ENCODE assay signal across 10 cellular contexts in the genomic region with DNA sequence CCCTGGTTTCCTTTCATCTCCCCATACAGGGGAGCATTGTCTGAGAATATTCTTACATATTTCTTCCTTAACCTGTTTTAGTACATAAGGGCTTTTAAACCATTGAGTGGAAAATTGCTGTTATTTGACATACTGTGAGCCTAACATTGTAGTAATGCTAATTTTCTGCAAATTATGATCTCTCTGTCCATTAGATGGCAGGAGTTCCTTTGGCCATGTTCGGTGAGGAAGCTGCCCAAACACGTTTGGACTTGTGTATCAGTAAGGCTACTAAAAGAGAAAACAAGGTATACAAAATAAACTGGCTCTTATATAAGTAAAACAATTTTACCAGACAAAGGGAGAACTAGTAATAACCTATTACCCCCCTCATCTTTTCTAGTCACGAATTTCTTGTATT. TPM values are rescaled to one million over a fixed set of nuclear protein-coding genes. Genes with fewer than 3 reads are reported as not detected.
DNase-seq lines count a peak whose midpoint lies in the region; ATAC-seq, FAIRE-seq and TF ChIP-seq lines count a peak whose summit lies in the region.
"Had no signal": no experiment of that assay in that cellular context is flagged by ENCODE, and none has a peak within 500 bp of the region (broad histone marks: within the 10 kb centered on the region; RNA-seq: fewer than 3 reads in every experiment).

No MANE protein-coding gene starts in this region.

- peak; percentile 18 for FAIRE-seq in endothelial cell of umbilical vein (lab: Jason Lieb, UNC)
- FAIRE-seq: islet of Langerhans had no signal

- no peaks in the 10 kb centered on the region for H4K20me1 ChIP-seq in endothelial cell of umbilical vein (replicated peaks; ENCODE audit: control insufficient read depth, extremely low read depth, insufficient read depth, low read length)
- no peaks in the 10 kb centered on the region for H4K20me1 ChIP-seq in smooth muscle cell (ENCODE audit: low read depth)

- H3K27ac ChIP-seq in endothelial cell of umbilical vein (ENCODE audit: insufficient read depth, low read depth, low read length) = no peak overlapping the region
- no peak overlapping the region for H3K27ac ChIP-seq in smooth muscle cell (ENCODE audit: low read depth)

- H3K9me3 ChIP-seq in endothelial cell of umbilical vein (replicated peaks; ENCODE audit: control insufficient read depth, insufficient read depth, low read length) (no peaks in the 10 kb centered on the region), smooth muscle cell (replicated peaks; ENCODE audit: low read depth) (no peaks in the 10 kb centered on the region)

- peaks cover 48% of the 10 kb centered on the region for H3K36me3 Mint-ChIP-seq in activated CD4-positive, alpha-beta memory T cell treated with anti-CD3 and anti-CD28 coated beads, Interleukin-2, amount 10 ng/mL, durations not matched to agents 7 days and 5 days (ENCODE audit: low read depth)
- peaks cover 1% of the 10 kb centered on the region for H3K36me3 Mint-ChIP-seq in activated CD4-positive, alpha-beta memory T cell treated with anti-CD3 and anti-CD28 coated beads for 36 hours
- H3K36me3 Mint-ChIP-seq in activated CD4-positive, alpha-beta T cell treated with anti-CD3 and anti-CD28 coated beads for 36 hours (ENCODE audit: low read depth) = peaks cover 18% of the 10 kb centered on the region

- CTCF ChIA-PET in activated CD4-positive, alpha-beta memory T cell treated with anti-CD3 and anti-CD28 coated beads, Interleukin-2, amount 10 ng/mL, durations not matched to agents 7 days and 5 days (lab: Charles Lee) = interaction anchor here (0.6 to 2.2 kb wide), 6 partner anchors 10 to 441 kb away, joined by 3 to 8 read pairs (median 4); partner anchors contain the start of gene TGFBR3
- CTCF ChIA-PET in activated CD4-positive, alpha-beta memory T cell treated with anti-CD3 and anti-CD28 coated beads for 36 hours (lab: Charles Lee) = interaction anchor here (1.3 kb wide), 1 partner anchor 354 kb away, joined by 3 read pairs; no protein-coding TSS in a partner anchor
- CTCF ChIA-PET in endothelial cell of umbilical vein (lab: Charles Lee) = interaction anchor here (0.6 to 1.9 kb wide), 8 partner anchors 10 to 762 kb away, joined by 3 to 16 read pairs (median 5); partner anchors contain the start of gene TGFBR3
- CTCF ChIA-PET in activated CD4-positive, alpha-beta T cell treated with anti-CD3 and anti-CD28 coated beads for 36 hours (lab: Charles Lee) = interaction anchor here (0.7 to 1.4 kb wide), 5 partner anchors 9 to 15 kb away, joined by 3 to 4 read pairs (median 3); no protein-coding TSS in a partner anchor

- peak overlapping the region; percentile 28 for H3K27ac Mint-ChIP-seq in activated CD4-positive, alpha-beta memory T cell treated with anti-CD3 and anti-CD28 coated beads, Interleukin-2, amount 10 ng/mL, durations not matched to agents 7 days and 5 days
- no peak overlapping the region for H3K27ac Mint-ChIP-seq in activated CD4-positive, alpha-beta memory T cell treated with anti-CD3 and anti-CD28 coated beads for 36 hours
- H3K27ac Mint-ChIP-seq in activated CD4-positive, alpha-beta T cell treated with anti-CD3 and anti-CD28 coated beads for 36 hours = no peak overlapping the region

- no peak overlapping the region for H2AFZ ChIP-seq in endothelial cell of umbilical vein (ENCODE audit: low read depth, low read length)
- no peak overlapping the region for H2AFZ ChIP-seq in smooth muscle cell (ENCODE audit: low read depth)

- H3K27me3 ChIP-seq in endothelial cell of umbilical vein (ENCODE audit: control insufficient read depth in 2 of 2, insufficient read depth in 2 of 2, low read length in 2 of 2) (no peaks in the 10 kb centered on the region), smooth muscle cell (ENCODE audit: low read depth) (no peaks in the 10 kb centered on the region)

- WGBS in smooth muscle cell (ENCODE audit: low lambda C conversion rate) = 64% methylated on average over 3 of the region's 3 CpGs

- TF ChIP-seq CTCF in endothelial cell of umbilical vein (IDR thresholded peaks at IDR 0.05; ENCODE audit: extremely low read depth in 1 of 2, insufficient read depth in 1 of 2, low read depth in 1 of 2, low read length in 2 of 2) (peak in 1 of 2 donors; percentile 2), smooth muscle cell (IDR thresholded peaks at IDR 0.05; ENCODE audit: borderline replicate concordance, insufficient read depth, poor library complexity, severe bottlenecking) (peak; percentile 31)

- H3K4me1 ChIP-seq in endothelial cell of umbilical vein (ENCODE audit: control insufficient read depth, extremely low read depth, insufficient read depth, low read length) = no peaks in the 10 kb centered on the region
- no peaks in the 10 kb centered on the region for H3K4me1 ChIP-seq in smooth muscle cell (ENCODE audit: low read depth)

- no peak overlapping the region for H3K4me3 Mint-ChIP-seq in activated CD4-positive, alpha-beta memory T cell treated with anti-CD3 and anti-CD28 coated beads, Interleukin-2, amount 10 ng/mL, durations not matched to agents 7 days and 5 days
- no peak overlapping the region for H3K4me3 Mint-ChIP-seq in activated CD4-positive, alpha-beta memory T cell treated with anti-CD3 and anti-CD28 coated beads for 36 hours
- no peak overlapping the region for H3K4me3 Mint-ChIP-seq in activated CD4-positive, alpha-beta T cell treated with anti-CD3 and anti-CD28 coated beads for 36 hours

- H3F3A ChIP-seq in smooth muscle cell (ENCODE audit: low read depth) = no peaks in the 10 kb centered on the region

- intact Hi-C loops in activated CD4-positive, alpha-beta memory T cell treated with anti-CD3 and anti-CD28 coated beads for 36 hours (cut with micrococcal nuclease) = loop anchor here (5.0 kb wide), 1 partner anchor 397 kb away; no protein-coding TSS in a partner anchor
- intact Hi-C loops in endothelial cell of umbilical vein (cut with micrococcal nuclease) = loop anchor here (1.0 kb wide), 2 partner anchors 353 to 397 kb away; no protein-coding TSS in a partner anchor
- intact Hi-C loops in activated CD4-positive, alpha-beta T cell treated with anti-CD3 and anti-CD28 coated beads for 36 hours (cut with DNase I, micrococcal nuclease) = no loop called here

- H3K4me2 ChIP-seq in endothelial cell of umbilical vein (ENCODE audit: insufficient read depth, low read length) (no peak overlapping the region), smooth muscle cell (no peak overlapping the region)

- H3K79me2 ChIP-seq in endothelial cell of umbilical vein (ENCODE audit: control insufficient read depth, insufficient read depth, low read length) (no peaks in the 10 kb centered on the region), smooth muscle cell (ENCODE audit: low read depth) (no peaks in the 10 kb centered on the region)

- no peak overlapping the region for H3K9ac ChIP-seq in endothelial cell of umbilical vein (replicated peaks; ENCODE audit: extremely low read depth, insufficient read depth, low read length)
- H3K9ac ChIP-seq in smooth muscle cell (ENCODE audit: low read depth) = no peak overlapping the region

- DNase-seq in activated CD4-positive, alpha-beta memory T cell treated with anti-CD3 and anti-CD28 coated beads, Interleukin-2, amount 10 ng/mL, durations not matched to agents 7 days and 5 days = no peak
- DNase-seq in activated CD4-positive, alpha-beta memory T cell treated with anti-CD3 and anti-CD28 coated beads for 36 hours = no peak
- peak; percentile 10 for DNase-seq in NCI-H345 (lab: John Stamatoyannopoulos, UW)
- peak; percentile 43 for DNase-seq in endothelial cell of umbilical vein (ENCODE audit: low read depth, low spot score)
- DNase-seq in smooth muscle cell (lab: John Stamatoyannopoulos, UW; ENCODE audit: unreplicated experiment) = no peak
- DNase-seq in DMS153 treated with DMSO at 0.1 percent for 48 hours (lab: John Stamatoyannopoulos, UW; ENCODE audit: unreplicated experiment) = no peak
- no peak for DNase-seq in effector CD4-positive, alpha-beta T cell
- no peak for DNase-seq in activated CD4-positive, alpha-beta T cell treated with anti-CD3 and anti-CD28 coated beads for 36 hours
- DNase-seq: activated effector memory CD4-positive, alpha-beta T cell treated with anti-CD3 and anti-CD28 coated beads, Interleukin-2, amount 50 U/mL, for 16 hours had no signal

- H3K36me3 ChIP-seq in endothelial cell of umbilical vein (ENCODE audit: control insufficient read depth in 2 of 2, extremely low read depth in 1 of 2, insufficient read depth in 2 of 2, low read length in 2 of 2) = no peaks in the 10 kb centered on the region
- H3K36me3 ChIP-seq in smooth muscle cell (ENCODE audit: low read depth) = no peaks in the 10 kb centered on the region

- TF ChIP-seq POLR2A in endothelial cell of umbilical vein (IDR thresholded peaks at IDR 0.05; ENCODE audit: low read depth, low read length) = no peak

- POLR2A ChIA-PET in activated CD4-positive, alpha-beta memory T cell treated with anti-CD3 and anti-CD28 coated beads, Interleukin-2, amount 10 ng/mL, durations not matched to agents 7 days and 5 days (lab: Charles Lee) = interaction anchor here (1.0 to 1.6 kb wide), 3 partner anchors 9 to 18 kb away, joined by 4 to 5 read pairs (median 4); no protein-coding TSS in a partner anchor
- POLR2A ChIA-PET in activated CD4-positive, alpha-beta memory T cell treated with anti-CD3 and anti-CD28 coated beads for 36 hours (lab: Charles Lee) = no interaction called here
- POLR2A ChIA-PET in endothelial cell of umbilical vein (lab: Charles Lee) = no interaction called here
- POLR2A ChIA-PET in activated CD4-positive, alpha-beta T cell treated with anti-CD3 and anti-CD28 coated beads for 36 hours (lab: Charles Lee) = no interaction called here

- no peaks in the 10 kb centered on the region for H3K9me1 ChIP-seq in endothelial cell of umbilical vein (replicated peaks; ENCODE audit: control insufficient read depth, extremely low read depth, insufficient read depth, low read length)

- ATAC-seq in activated CD4-positive, alpha-beta T cell treated with anti-CD3 and anti-CD28 coated beads for 36 hours = no peak

- peaks cover 37% of the 10 kb centered on the region for H3K4me1 Mint-ChIP-seq in activated CD4-positive, alpha-beta memory T cell treated with anti-CD3 and anti-CD28 coated beads, Interleukin-2, amount 10 ng/mL, durations not matched to agents 7 days and 5 days
- peaks cover 19% of the 10 kb centered on the region for H3K4me1 Mint-ChIP-seq in activated CD4-positive, alpha-beta memory T cell treated with anti-CD3 and anti-CD28 coated beads for 36 hours (ENCODE audit: low read depth)
- peaks cover 15% of the 10 kb centered on the region for H3K4me1 Mint-ChIP-seq in activated CD4-positive, alpha-beta T cell treated with anti-CD3 and anti-CD28 coated beads for 36 hours

- H3K4me3 ChIP-seq in endothelial cell of umbilical vein (replicated peaks in 1 of 3; ENCODE audit: insufficient read depth in 1 of 3, low read depth in 1 of 3, low read length in 3 of 3) = no peak overlapping the region
- no peak overlapping the region for H3K4me3 ChIP-seq in smooth muscle cell

- BruUV-seq in endothelial cell of umbilical vein (replicated peaks; lab: Mats Ljungman, UMichigan) = no TSS peak

- no peaks in the 10 kb centered on the region for H3K9me3 Mint-ChIP-seq in activated CD4-positive, alpha-beta memory T cell treated with anti-CD3 and anti-CD28 coated beads, Interleukin-2, amount 10 ng/mL, durations not matched to agents 7 days and 5 days
- no peaks in the 10 kb centered on the region for H3K9me3 Mint-ChIP-seq in activated CD4-positive, alpha-beta memory T cell treated with anti-CD3 and anti-CD28 coated beads for 36 hours
- no peaks in the 10 kb centered on the region for H3K9me3 Mint-ChIP-seq in activated CD4-positive, alpha-beta T cell treated with anti-CD3 and anti-CD28 coated beads for 36 hours (ENCODE audit: low read depth)

- no peaks in the 10 kb centered on the region for H3K27me3 Mint-ChIP-seq in activated CD4-positive, alpha-beta memory T cell treated with anti-CD3 and anti-CD28 coated beads, Interleukin-2, amount 10 ng/mL, durations not matched to agents 7 days and 5 days
- H3K27me3 Mint-ChIP-seq in activated CD4-positive, alpha-beta memory T cell treated with anti-CD3 and anti-CD28 coated beads for 36 hours = no peaks in the 10 kb centered on the region
- H3K27me3 Mint-ChIP-seq in activated CD4-positive, alpha-beta T cell treated with anti-CD3 and anti-CD28 coated beads for 36 hours = no peaks in the 10 kb centered on the region

- dilution Hi-C loops in endothelial cell of umbilical vein (cut with MboI; ENCODE audit: extremely low pct_ligation_motif_present, low sequenced_read_pairs) = no loop called here

RNA-seq across cellular contexts. Expression of gene CDC7, which starts 29.2 kb away (rescaled TPM):
- total RNA-seq in activated CD4-positive, alpha-beta memory T cell treated with anti-CD3 and anti-CD28 coated beads, Interleukin-2, amount 10 ng/mL, durations not matched to agents 7 days and 5 days = 10 to 100 TPM; 26.7 to 28.1 TPM
- total RNA-seq in activated CD4-positive, alpha-beta memory T cell treated with anti-CD3 and anti-CD28 coated beads for 36 hours = 10 to 100 TPM; 20.2 to 20.4 TPM
- total RNA-seq in endothelial cell of umbilical vein = 11.7 and 13.4 TPM in 2 replicates
- 2.3 and 3.9 TPM in 2 replicates for polyA plus RNA-seq in endothelial cell of umbilical vein
- 5.2 and 6.6 TPM in 2 replicates for polyA plus RNA-seq in endothelial cell of umbilical vein (2011; cell fraction: cytosol; rRNA removed)
- polyA plus RNA-seq in endothelial cell of umbilical vein (2011; cell fraction: nucleus; rRNA removed) = 13.5 and 20.5 TPM in 2 replicates
- 4.7 and 7.4 TPM in 2 replicates for polyA plus RNA-seq in endothelial cell of umbilical vein (2012)
- polyA minus RNA-seq in endothelial cell of umbilical vein = 5.5 and 6.4 TPM in 2 replicates
- 20.5 TPM for polyA minus RNA-seq in endothelial cell of umbilical vein (2011; cell fraction: cytosol; rRNA and poly(A)+ RNA removed)
- polyA minus RNA-seq in endothelial cell of umbilical vein (2011; cell fraction: nucleus; rRNA and poly(A)+ RNA removed) = 5.2 and 7.6 TPM in 2 replicates
- total RNA-seq in smooth muscle cell = 8.9 and 11.2 TPM in 2 replicates
- 6.1 and 10.1 TPM in 2 replicates for polyA plus RNA-seq in smooth muscle cell
- total RNA-seq in activated CD4-positive, alpha-beta T cell treated with anti-CD3 and anti-CD28 coated beads for 36 hours = 10 to 100 TPM; 31.1 to 32.0 TPM

Comparison
In these comparisons a context has a peak if more than half of its experiments do, and no peak if none do; other contexts are left out.
1. DNase-seq: peak in NCI-H345 (single experiment) and endothelial cell of umbilical vein (single experiment); none in activated CD4-positive, alpha-beta memory T cell treated with anti-CD3 and anti-CD28 coated beads, Interleukin-2, amount 10 ng/mL, durations not matched to agents 7 days and 5 days (single experiment), activated CD4-positive, alpha-beta memory T cell treated with anti-CD3 and anti-CD28 coated beads for 36 hours (single experiment), smooth muscle cell (single experiment), DMS153 treated with DMSO at 0.1 percent for 48 hours (single experiment), effector CD4-positive, alpha-beta T cell (single experiment) and activated CD4-positive, alpha-beta T cell treated with anti-CD3 and anti-CD28 coated beads for 36 hours (single experiment).
2. intact Hi-C loops: an anchor here in activated CD4-positive, alpha-beta memory T cell treated with anti-CD3 and anti-CD28 coated beads for 36 hours (5.0 kb wide) and endothelial cell of umbilical vein (1.0 kb wide); none called in activated CD4-positive, alpha-beta T cell treated with anti-CD3 and anti-CD28 coated beads for 36 hours.